8 cellular contexts compared by ENCODE assay signal in the genomic region with DNA sequence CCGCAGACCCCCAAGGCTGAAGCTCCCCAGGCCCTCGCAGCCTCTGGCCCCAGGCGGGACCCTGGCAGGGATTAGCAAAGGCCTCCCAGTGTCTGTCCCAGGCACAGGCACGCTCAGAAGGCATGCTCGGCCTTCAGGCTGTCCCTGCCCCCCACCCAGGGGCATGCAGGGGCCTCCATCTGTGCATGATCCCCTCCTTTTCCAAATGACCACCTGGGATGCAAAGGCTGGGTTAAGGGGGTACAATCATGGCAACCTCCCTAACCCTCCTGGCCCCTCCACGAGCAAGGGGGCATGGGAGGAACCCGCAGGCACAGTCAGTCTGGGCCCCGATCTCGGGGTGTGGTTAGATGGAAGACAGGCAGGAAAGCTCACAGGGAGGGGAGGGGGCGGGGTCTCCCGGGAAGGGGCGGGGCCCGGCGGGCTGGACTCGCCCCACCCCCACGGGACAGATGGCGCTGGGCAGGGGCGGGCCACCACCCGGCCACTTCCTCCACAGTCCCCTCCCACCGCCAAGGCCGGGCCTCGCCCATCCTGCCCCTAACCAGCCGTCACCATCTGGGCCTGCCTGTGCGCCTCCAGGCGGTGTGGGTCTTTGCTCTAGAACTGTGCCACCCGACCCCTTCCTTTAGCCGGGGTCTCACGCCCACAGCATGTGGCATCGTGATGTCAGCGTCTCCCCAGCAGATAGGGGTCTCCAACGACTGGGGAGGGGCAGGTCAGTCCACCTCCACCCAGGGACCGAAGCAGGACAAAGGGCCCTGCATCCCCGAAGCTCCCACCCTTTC. TPM values are rescaled to one million over a fixed set of nuclear protein-coding genes. Genes with fewer than 3 reads are reported as not detected.
A peak's percentile ranks its signal among the peaks of the same experiment; 100 is the strongest.
DNase-seq lines count a peak whose midpoint lies in the region; ATAC-seq and TF ChIP-seq lines count a peak whose summit lies in the region.

No MANE protein-coding gene starts in this region.

- H3K36me3 ChIP-seq in BJ (ENCODE audit: control insufficient read depth, insufficient read depth, low read length): peaks cover 3% of the 10 kb centered on the region
- peaks cover 0 to 5% of the 10 kb centered on the region in 2 donors for H3K36me3 ChIP-seq in ascending aorta

- ATAC-seq in GM19324 (IDR thresholded peaks at IDR 0.05; ENCODE audit: low FRiP score, unreplicated experiment) (peak; percentile 52), T-cell (replicated peaks in 1 of 4) (peak; percentile 53 to 78 (median 74)), HG03025 (IDR thresholded peaks at IDR 0.05; ENCODE audit: low FRiP score, unreplicated experiment) (no peak)

- no peaks in the 10 kb centered on the region for H3K9me3 ChIP-seq in ascending aorta

- H3K27ac ChIP-seq in ascending aorta: peak overlapping the region; percentile 65 to 67

- POLR2A ChIA-PET in BJ (lab: Charles Lee) (no interaction called here), T-cell (lab: Charles Lee) (no interaction called here)

- H3K36me3 Mint-ChIP-seq in T-cell: no peaks in the 10 kb centered on the region

- H3K4me1 ChIP-seq in ascending aorta: peaks cover 8 to 24% of the 10 kb centered on the region in 2 donors

- intact Hi-C loops in ascending aorta (cut with DNase I): no loop called here

- TF ChIP-seq CTCF in BJ (IDR thresholded peaks at IDR 0.05; ENCODE audit: insufficient read depth, low read depth, low read length) (0 out of 2 replicates have a peak, but pooled peaks have one; percentile 8), ascending aorta (IDR thresholded peaks at IDR 0.05) (no peak)

- CTCF ChIA-PET in BJ (lab: Yijun Ruan, JAX) (interaction anchor here (1.5 to 3.9 kb wide), 4 partner anchors 9 to 29 kb away, joined by 3 to 24 read pairs (median 7); no protein-coding TSS in a partner anchor), T-cell (lab: Charles Lee) (interaction anchor here in 1 of 2 donors (0.6 to 0.7 kb wide), 3 partner anchors 29 to 434 kb away, joined by 3 to 4 read pairs (median 4); no protein-coding TSS in a partner anchor)

- H3K27me3 ChIP-seq in BJ (ENCODE audit: control insufficient read depth, insufficient read depth, low read length) (no peaks in the 10 kb centered on the region), ascending aorta (no peaks in the 10 kb centered on the region)

- H3K9me3 Mint-ChIP-seq in T-cell: no peaks in the 10 kb centered on the region

- peak overlapping the region; percentile 75 to 98 (median 80) for H3K4me3 Mint-ChIP-seq in T-cell

- TF ChIP-seq EP300 in Ishikawa (IDR thresholded peaks at IDR 0.05; ENCODE audit: borderline replicate concordance): no peak

- peak overlapping the region; percentile 90 to 95 for H3K27ac Mint-ChIP-seq in T-cell

- H3K4me3 ChIP-seq in BJ (ENCODE audit: low read depth, low read length): peak overlapping the region; percentile 48
- H3K4me3 ChIP-seq in ascending aorta: peak overlapping the region in 1 of 2 donors; percentile 62
- peak overlapping the region; percentile 43 for H3K4me3 ChIP-seq in skeletal muscle cell (ENCODE audit: low read depth, low read length)

- peaks cover 50 to 66% (median 64%) of the 10 kb centered on the region in 3 donors for H3K4me1 Mint-ChIP-seq in T-cell

- no peaks in the 10 kb centered on the region for H3K27me3 Mint-ChIP-seq in T-cell

- DNase-seq in BJ (ENCODE audit: low read depth) (peak; percentile 57), T-cell (peak; percentile 48 to 88 (median 68)), ascending aorta (ENCODE audit: low spot score in 2 of 2) (peak; percentile 62 to 92), hepatic stellate cell (ENCODE audit: low spot score) (peak; percentile 96), skeletal muscle cell (ENCODE audit: low read depth) (peak; percentile 54)

- TF ChIP-seq RAD21 in Ishikawa (IDR thresholded peaks at IDR 0.05; ENCODE audit: low read depth): no peak

TF ChIP-seq in Ishikawa, 13 proteins besides CTCF, POLR2A, EP300 and RAD21:
- TF ChIP-seq YY1 (IDR thresholded peaks at IDR 0.05; ENCODE audit: low read depth): 0 out of 2 replicates have a peak, but pooled peaks have one; percentile 25
- no peak for TF ChIP-seq CEBPB (IDR thresholded peaks at IDR 0.05)
- TF ChIP-seq, protein P1, sequence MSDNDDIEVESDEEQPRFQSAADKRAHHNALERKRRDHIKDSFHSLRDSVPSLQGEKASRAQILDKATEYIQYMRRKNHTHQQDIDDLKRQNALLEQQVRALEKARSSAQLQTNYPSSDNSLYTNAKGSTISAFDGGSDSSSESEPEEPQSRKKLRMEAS (IDR thresholded peaks at IDR 0.05): no peak
- no peak for TF ChIP-seq EGR1 (IDR thresholded peaks at IDR 0.05)
- no peak for TF ChIP-seq TAF1 (IDR thresholded peaks at IDR 0.05; ENCODE audit: low read depth)

RNA-seq across cellular contexts. Expression of gene REXO1, which starts 7.0 kb away (rescaled TPM):
- 4.6 and 11.0 TPM in 2 replicates for polyA plus RNA-seq in BJ (2011; rRNA removed)
- 10.8 and 12.1 TPM in 2 replicates for polyA minus RNA-seq in BJ (2011; rRNA and poly(A)+ RNA removed)
- total RNA-seq in T-cell (10 to 100 TPM; 68.4 to 97.5 (median 78.7) TPM), ascending aorta (45.1 TPM)

RNA-seq across cellular contexts. Expression of gene KLF16, which starts 8.1 kb away (rescaled TPM):
- polyA plus RNA-seq in BJ (2011; rRNA removed): 3.7 and 5.7 TPM in 2 replicates
- 2.3 and 3.2 TPM in 2 replicates for polyA minus RNA-seq in BJ (2011; rRNA and poly(A)+ RNA removed)
- total RNA-seq in T-cell (10 to 100 TPM; 29.8 to 61.4 (median 32.7) TPM), ascending aorta (15.2 TPM)

RNA-seq across cellular contexts. Expression of gene ABHD17A, which starts 30.1 kb away (rescaled TPM):
- 34.3 and 48.8 TPM in 2 replicates for polyA plus RNA-seq in BJ (2011; rRNA removed)
- 8.5 and 10.0 TPM in 2 replicates for polyA minus RNA-seq in BJ (2011; rRNA and poly(A)+ RNA removed)
- total RNA-seq in T-cell: 100 to 1,000 TPM; 136 to 185 (median 151) TPM
- 278 TPM for total RNA-seq in ascending aorta

RNA-seq across cellular contexts. Expression of gene ATP8B3, which starts 43.2 kb away (rescaled TPM):
- polyA plus RNA-seq in BJ (2011; rRNA removed): 2.7 and 4.6 TPM in 2 replicates
- polyA minus RNA-seq in BJ (2011; rRNA and poly(A)+ RNA removed): 2.9 and 3.9 TPM in 2 replicates
- total RNA-seq in T-cell (1 to 10 TPM; 3.5 to 5.7 (median 4.0) TPM), ascending aorta (0.11 TPM)

RNA-seq across cellular contexts. Expression of gene ADAT3, which starts 50.0 kb away (rescaled TPM):
- polyA plus RNA-seq in BJ (2011; rRNA removed): 0.56 and 0.64 TPM in 2 replicates
- 0.36 and 0.66 TPM in 2 replicates for polyA minus RNA-seq in BJ (2011; rRNA and poly(A)+ RNA removed)
- total RNA-seq in T-cell (10 to 100 TPM in 1 of 5 donors, 1 to 10 TPM in 4; 6.0 to 16.1 (median 7.7) TPM), ascending aorta (18.4 TPM)
